Comparison of ENCODE assay signal across 1 cellular context in the genomic region with DNA sequence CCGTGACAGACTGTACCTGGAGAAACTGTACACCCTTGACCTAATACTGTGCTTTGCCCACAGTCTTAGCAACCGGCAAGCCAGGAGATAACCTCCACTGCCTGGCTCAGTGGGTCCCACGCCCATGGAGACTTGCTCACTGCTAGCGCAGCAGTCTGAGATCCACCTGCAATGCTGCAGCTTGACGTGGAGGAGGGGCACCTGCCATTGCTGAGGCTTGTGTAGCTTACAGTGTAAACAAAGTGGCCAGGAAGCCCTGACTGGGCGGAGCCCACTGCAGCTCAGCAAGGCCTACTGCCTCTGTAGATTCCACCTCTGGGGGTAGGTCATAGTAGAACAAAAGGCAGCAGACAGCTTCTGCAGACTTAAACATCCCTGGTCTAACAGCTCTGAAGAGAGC.
TF ChIP-seq lines count a peak whose summit lies in the region.

No MANE protein-coding gene starts in this region.

TF ChIP-seq in HCT116, 20 proteins besides CTCF, POLR2A, EP300 and RAD21 (continued from another document):
- TF ChIP-seq, protein P1, sequence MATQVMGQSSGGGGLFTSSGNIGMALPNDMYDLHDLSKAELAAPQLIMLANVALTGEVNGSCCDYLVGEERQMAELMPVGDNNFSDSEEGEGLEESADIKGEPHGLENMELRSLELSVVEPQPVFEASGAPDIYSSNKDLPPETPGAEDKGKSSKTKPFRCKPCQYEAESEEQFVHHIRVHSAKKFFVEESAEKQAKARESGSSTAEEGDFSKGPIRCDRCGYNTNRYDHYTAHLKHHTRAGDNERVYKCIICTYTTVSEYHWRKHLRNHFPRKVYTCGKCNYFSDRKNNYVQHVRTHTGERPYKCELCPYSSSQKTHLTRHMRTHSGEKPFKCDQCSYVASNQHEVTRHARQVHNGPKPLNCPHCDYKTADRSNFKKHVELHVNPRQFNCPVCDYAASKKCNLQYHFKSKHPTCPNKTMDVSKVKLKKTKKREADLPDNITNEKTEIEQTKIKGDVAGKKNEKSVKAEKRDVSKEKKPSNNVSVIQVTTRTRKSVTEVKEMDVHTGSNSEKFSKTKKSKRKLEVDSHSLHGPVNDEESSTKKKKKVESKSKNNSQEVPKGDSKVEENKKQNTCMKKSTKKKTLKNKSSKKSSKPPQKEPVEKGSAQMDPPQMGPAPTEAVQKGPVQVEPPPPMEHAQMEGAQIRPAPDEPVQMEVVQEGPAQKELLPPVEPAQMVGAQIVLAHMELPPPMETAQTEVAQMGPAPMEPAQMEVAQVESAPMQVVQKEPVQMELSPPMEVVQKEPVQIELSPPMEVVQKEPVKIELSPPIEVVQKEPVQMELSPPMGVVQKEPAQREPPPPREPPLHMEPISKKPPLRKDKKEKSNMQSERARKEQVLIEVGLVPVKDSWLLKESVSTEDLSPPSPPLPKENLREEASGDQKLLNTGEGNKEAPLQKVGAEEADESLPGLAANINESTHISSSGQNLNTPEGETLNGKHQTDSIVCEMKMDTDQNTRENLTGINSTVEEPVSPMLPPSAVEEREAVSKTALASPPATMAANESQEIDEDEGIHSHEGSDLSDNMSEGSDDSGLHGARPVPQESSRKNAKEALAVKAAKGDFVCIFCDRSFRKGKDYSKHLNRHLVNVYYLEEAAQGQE (IDR thresholded peaks at IDR 0.05; ENCODE audit: low read depth) = no peak
- TF ChIP-seq EZH2phosphoT487 (IDR thresholded peaks at IDR 0.05; ENCODE audit: borderline replicate concordance) (no peak), EZH2 (IDR thresholded peaks at IDR 0.05) (no peak), FOSL1 (IDR thresholded peaks at IDR 0.05; ENCODE audit: low read depth) (no peak), ELF1 (IDR thresholded peaks at IDR 0.05; ENCODE audit: borderline replicate concordance, low read depth) (no peak), TCF7L2 (IDR thresholded peaks at IDR 0.05; ENCODE audit: borderline replicate concordance, extremely low read depth, insufficient read depth, insufficient read length) (no peak), POLR2AphosphoS5 (IDR thresholded peaks at IDR 0.05; ENCODE audit: low read depth, low read length) (no peak), EGR1 (IDR thresholded peaks at IDR 0.05; ENCODE audit: low read depth) (no peak), YY1 (IDR thresholded peaks at IDR 0.05; ENCODE audit: extremely low read depth, insufficient replicate concordance, low read depth, low read length) (no peak), CBX3 (IDR thresholded peaks at IDR 0.05; ENCODE audit: low read depth) (no peak), ZFX (IDR thresholded peaks at IDR 0.05) (no peak), JUND (IDR thresholded peaks at IDR 0.05) (no peak), SIN3A (IDR thresholded peaks at IDR 0.05; ENCODE audit: low read depth) (no peak)
- TF ChIP-seq, protein P2, sequence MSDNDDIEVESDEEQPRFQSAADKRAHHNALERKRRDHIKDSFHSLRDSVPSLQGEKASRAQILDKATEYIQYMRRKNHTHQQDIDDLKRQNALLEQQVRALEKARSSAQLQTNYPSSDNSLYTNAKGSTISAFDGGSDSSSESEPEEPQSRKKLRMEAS (IDR thresholded peaks at IDR 0.05) = no peak
